ENCODE assay signal across 1 cellular context in genomic region chr19:13022111-13022858, GRCh38.
TF ChIP-seq lines count a peak whose summit lies in the region.

No MANE protein-coding gene starts in this region.

TF ChIP-seq in GM12878, 131 proteins besides CTCF, POLR2A, EP300 and RAD21:
- TF ChIP-seq FOXM1 (IDR thresholded peaks at IDR 0.05; ENCODE audit: low read depth, low read length) (no peak), MLLT1 (IDR thresholded peaks at IDR 0.05) (0 out of 2 replicates have a peak, but pooled peaks have one; percentile 15), TCF12 (IDR thresholded peaks at IDR 0.05; ENCODE audit: low read depth, low read length) (peak; percentile 46; the same call in 1 of the 2 replicates), KAT2A (conservative IDR thresholded peaks at IDR 0.05; ENCODE audit: control insufficient read depth, low read depth, low read length) (no peak), CBFB (IDR thresholded peaks at IDR 0.05; ENCODE audit: low read depth) (no peak), NFXL1 (IDR thresholded peaks at IDR 0.05; ENCODE audit: borderline replicate concordance) (no peak), ZNF384 (IDR thresholded peaks at IDR 0.05; ENCODE audit: borderline replicate concordance, low read depth, low read length) (peak; percentile 63), E4F1 (IDR thresholded peaks at IDR 0.05; ENCODE audit: borderline replicate concordance, partially characterized antibody) (no peak), BCL11A (IDR thresholded peaks at IDR 0.05; ENCODE audit: low read depth, low read length) (no peak), ZBTB11 (CRISPR knock-in tag; IDR thresholded peaks at IDR 0.05) (no peak), TCF3 (IDR thresholded peaks at IDR 0.05; ENCODE audit: borderline replicate concordance, insufficient read depth, low read depth, low read length) (peak; percentile 34; the same call in 1 of the 2 replicates), CREB1 (IDR thresholded peaks at IDR 0.05; ENCODE audit: low read depth) (no peak), MYC (IDR thresholded peaks at IDR 0.05; ENCODE audit: insufficient read depth, insufficient read length, insufficient replicate concordance, low read length, severe bottlenecking) (no peak), EED (IDR thresholded peaks at IDR 0.05; ENCODE audit: low read depth) (no peak; the same call in 1 of the 2 replicates), CEBPB (IDR thresholded peaks at IDR 0.05; ENCODE audit: borderline replicate concordance in 1 of 2, low read depth in 2 of 2, low read length in 2 of 2) (no peak)
TF ChIP-seq in GM12878: peak in this region for 4.
